10 cellular contexts compared by ENCODE assay signal in genomic region chr2:128301501-128301966, GRCh38. TPM values are rescaled to one million over a fixed set of nuclear protein-coding genes. Genes with fewer than 3 reads are reported as not detected.
DNase-seq lines count a peak whose midpoint lies in the region; ATAC-seq, FAIRE-seq and TF ChIP-seq lines count a peak whose summit lies in the region.
"Had no signal": no experiment of that assay in that cellular context is flagged by ENCODE, and none has a peak within 500 bp of the region (broad histone marks: within the 10 kb centered on the region; RNA-seq: fewer than 3 reads in every experiment).

No MANE protein-coding gene starts in this region.

- H3K4ac ChIP-seq in IMR-90 (ENCODE audit: low read depth, low read length): peak overlapping the region; percentile 99

- H3K36me3 ChIP-seq in IMR-90 (ENCODE audit: control insufficient read depth, insufficient read depth, low read length): peaks cover 32% of the 10 kb centered on the region
- peaks cover 5% of the 10 kb centered on the region for H3K36me3 ChIP-seq in bronchial epithelial cell (ENCODE audit: control insufficient read depth, insufficient read depth, low read length)
- no peaks in the 10 kb centered on the region for H3K36me3 ChIP-seq in tibial nerve

- peak overlapping the region; percentile 97 for H2AK5ac ChIP-seq in IMR-90 (ENCODE audit: low read depth, low read length)

- no peak; the same call in 1 of the 2 replicates for TF ChIP-seq RAD21 in IMR-90 (IDR thresholded peaks at IDR 0.05; ENCODE audit: low read length)

- H2BK5ac ChIP-seq in IMR-90 (ENCODE audit: low read depth, low read length, poor library complexity, severe bottlenecking): peak overlapping the region; percentile 99

- H3K4me3 ChIP-seq in IMR-90 (ENCODE audit: insufficient read depth, low read depth, low read length): no peak overlapping the region
- no peak overlapping the region for H3K4me3 ChIP-seq in bronchial epithelial cell (ENCODE audit: low read depth, low read length)
- H3K4me3 ChIP-seq in tibial nerve: no peak overlapping the region

- peak overlapping the region; percentile 100 for H4K91ac ChIP-seq in IMR-90 (ENCODE audit: insufficient read depth, low read depth, low read length)

- H3K9me3 ChIP-seq in IMR-90 (ENCODE audit: control insufficient read depth, insufficient read depth, low read length): no peaks in the 10 kb centered on the region
- no peaks in the 10 kb centered on the region for H3K9me3 ChIP-seq in tibial nerve

- H4K20me1 ChIP-seq in IMR-90 (ENCODE audit: insufficient read depth, low read length): peaks cover 58% of the 10 kb centered on the region

- H3K27me3 ChIP-seq in IMR-90 (ENCODE audit: control insufficient read depth, insufficient read depth, low read length) (no peaks in the 10 kb centered on the region), bronchial epithelial cell (ENCODE audit: control insufficient read depth, insufficient read depth, low read length) (no peaks in the 10 kb centered on the region), tibial nerve (no peaks in the 10 kb centered on the region)

- H3K18ac ChIP-seq in IMR-90 (ENCODE audit: low read depth, low read length): peak overlapping the region; percentile 80

- FAIRE-seq in bronchial epithelial cell (lab: Jason Lieb, UNC): no peak

- peak overlapping the region; percentile 43 for H2AK9ac ChIP-seq in IMR-90 (replicated peaks; ENCODE audit: low read depth, low read length, poor library complexity)

- peaks cover 42 to 90% of the 10 kb centered on the region in 2 experiments for H3K79me1 ChIP-seq in IMR-90 (ENCODE audit: low read depth in 1 of 2, low read length in 2 of 2)

- TF ChIP-seq EP300 in tibial nerve (IDR thresholded peaks at IDR 0.05): peak in 1 of 2 donors; percentile 73

- dilution Hi-C loops in IMR-90 (cut with HindIII; ENCODE audit: low sequenced_read_pairs, unreplicated experiment): no loop called here

- H3K23ac ChIP-seq in IMR-90 (ENCODE audit: low read depth, low read length): peak overlapping the region; percentile 92

- 24% methylated on average over 3 of the region's 13 CpGs; no CpG with 5 or more reads in 1 of the 2 experiments for WGBS in IMR-90 (ENCODE audit: extremely low coverage in 2 of 2, insufficient read length in 1 of 2), 2 experiments
- WGBS in tibial nerve, 2 donors: 34 to 58% methylated on average over 11 of the region's 13 CpGs

- peaks cover 46% of the 10 kb centered on the region for H3K9me1 ChIP-seq in IMR-90 (ENCODE audit: insufficient read depth, low read length)

- peak overlapping the region; percentile 79 for H3K14ac ChIP-seq in IMR-90 (replicated peaks; ENCODE audit: low read depth, low read length)

- peak overlapping the region; percentile 46 for H3K56ac ChIP-seq in IMR-90 (ENCODE audit: extremely low read depth, insufficient read depth, low read length)

- H3K4me1 ChIP-seq in IMR-90 (ENCODE audit: control insufficient read depth, insufficient read depth, low read length) (peaks cover 60% of the 10 kb centered on the region), tibial nerve (peaks cover 0 to 77% (median 42%) of the 10 kb centered on the region in 4 donors)

- peak overlapping the region; percentile 65 for H2AFZ ChIP-seq in IMR-90 (replicated peaks; ENCODE audit: low read length, poor library complexity)

- H2BK120ac ChIP-seq in IMR-90 (ENCODE audit: low read depth, low read length): peak overlapping the region; percentile 99

- POLR2A ChIA-PET in IMR-90 (lab: Charles Lee; ENCODE audit: unreplicated experiment): interaction anchor here (0.7 kb wide), 1 partner anchor 393 kb away, joined by 3 read pairs; no protein-coding TSS in a partner anchor

- peak; percentile 53 for ATAC-seq in IMR-90 (ENCODE audit: low read depth)
- no peak for ATAC-seq in HG02798 (IDR thresholded peaks at IDR 0.05; ENCODE audit: poor library complexity, unreplicated experiment)
- no peak for ATAC-seq in GM19467 (IDR thresholded peaks at IDR 0.05; ENCODE audit: unreplicated experiment)
- ATAC-seq: HCT116 had no signal

- no peak overlapping the region for H3K4me2 ChIP-seq in IMR-90 (ENCODE audit: low read depth, low read length)
- H3K4me2 ChIP-seq: KMS-11 had no signal

- H2BK20ac ChIP-seq in IMR-90 (ENCODE audit: low read depth, low read length): peak overlapping the region; percentile 80

- TF ChIP-seq CTCF in IMR-90 (conservative IDR thresholded peaks at IDR 0.05; ENCODE audit: low read depth, low read length) (no peak), bronchial epithelial cell (IDR thresholded peaks at IDR 0.05; ENCODE audit: insufficient read depth, low read length, severe bottlenecking) (no peak), tibial nerve (IDR thresholded peaks at IDR 0.05) (no peak)

- TF ChIP-seq POLR2A in IMR-90 (IDR thresholded peaks at IDR 0.05; ENCODE audit: low read depth, low read length) (peak; percentile 60), tibial nerve (IDR thresholded peaks at IDR 0.05) (no peak)

- intact Hi-C loops in IMR-90 (cut with micrococcal nuclease): no loop called here

- peak overlapping the region; percentile 87; the same call in 2 of the 3 replicates for H2BK15ac ChIP-seq in IMR-90 (ENCODE audit: low read depth, low read length)

- in situ Hi-C loops in IMR-90 (cut with MboI; ENCODE audit: low sequenced_read_pairs): loop anchor here (25.0 kb wide), 1 partner anchor 414 kb away; the partner anchor contains the start of gene AMMECR1L

- peak overlapping the region; percentile 97 for H3K27ac ChIP-seq in IMR-90 (ENCODE audit: insufficient read depth, low read length)
- peak overlapping the region; percentile 51 to 90 (median 68) for H3K27ac ChIP-seq in tibial nerve
- H3K27ac ChIP-seq: KMS-11 had no signal

- no TSS peak for BruUV-seq in IMR-90 (replicated peaks; lab: Mats Ljungman, UMichigan)

- H3K9ac ChIP-seq in IMR-90 (ENCODE audit: low read depth, low read length): peak overlapping the region; percentile 58
- H3K9ac ChIP-seq: KMS-11 had no signal

- H4K8ac ChIP-seq in IMR-90 (ENCODE audit: low read depth in 2 of 2, low read length in 2 of 2): peak overlapping the region; percentile 95 to 96

- DNase-seq in IMR-90 (peak; percentile 99), bronchial epithelial cell (ENCODE audit: low read depth) (peak; percentile 59), medulla oblongata (ENCODE audit: extremely low spot score) (peak; percentile 42), tibial nerve (ENCODE audit: low spot score in 2 of 2) (no peak), SHP77 treated with DMSO at 0.1 percent for 48 hours (lab: John Stamatoyannopoulos, UW) (no peak)
- no peak for DNase-seq in activated CD4-positive, CD25-positive, alpha-beta regulatory T cell (lab: John Stamatoyannopoulos, UW)

- CTCF ChIA-PET in IMR-90 (lab: Yijun Ruan, JAX): no interaction called here

- peak overlapping the region; percentile 85 for H4K5ac ChIP-seq in IMR-90 (ENCODE audit: low read depth, low read length)

TF ChIP-seq in IMR-90, 13 proteins besides CTCF, POLR2A, EP300 and RAD21:
- peak; percentile 93 for TF ChIP-seq BHLHE40 (IDR thresholded peaks at IDR 0.05; ENCODE audit: low read depth, low read length)
- TF ChIP-seq MAZ (IDR thresholded peaks at IDR 0.05; ENCODE audit: borderline replicate concordance, low read depth, low read length): peak; percentile 51; the same call in 1 of the 2 replicates
- peak; percentile 86 for TF ChIP-seq RCOR1 (IDR thresholded peaks at IDR 0.05; ENCODE audit: insufficient replicate concordance, low read length)
- TF ChIP-seq SMC3 (IDR thresholded peaks at IDR 0.05; ENCODE audit: low read depth, low read length): 0 out of 2 replicates have a peak, but pooled peaks have one; percentile 17
- peak; percentile 53; the same call in 1 of the 2 replicates for TF ChIP-seq USF2 (IDR thresholded peaks at IDR 0.05; ENCODE audit: low read depth, low read length)
- no peak for TF ChIP-seq MAFK (IDR thresholded peaks at IDR 0.05; ENCODE audit: low read depth, low read length)
- no peak for TF ChIP-seq CHD1 (IDR thresholded peaks at IDR 0.05; ENCODE audit: low read depth, low read length)
- TF ChIP-seq MXI1 (IDR thresholded peaks at IDR 0.05; ENCODE audit: borderline replicate concordance, low read depth, low read length): peak; percentile 90
- TF ChIP-seq NFE2L2 (IDR thresholded peaks at IDR 0.05; ENCODE audit: low read depth, low read length): peak; percentile 57; the same call in 1 of the 2 replicates
- no peak for TF ChIP-seq ELK1 (IDR thresholded peaks at IDR 0.05; ENCODE audit: borderline replicate concordance, low read depth, low read length)
- TF ChIP-seq CEBPB (IDR thresholded peaks at IDR 0.05; ENCODE audit: low read depth, low read length): no peak
- TF ChIP-seq RFX5 (IDR thresholded peaks at IDR 0.05; ENCODE audit: low read depth, low read length): no peak
- TF ChIP-seq FOS (IDR thresholded peaks at IDR 0.05; ENCODE audit: low read depth, low read length): peak; percentile 94
TF ChIP-seq in IMR-90: peak in this region for 8.

RNA-seq across cellular contexts. Expression of gene HS6ST1, which starts 17.1 kb away (rescaled TPM):
- total RNA-seq in IMR-90 (2012; rRNA removed) (29.7 and 29.9 TPM in 2 replicates), bronchial epithelial cell (19.2 and 21.3 TPM in 2 replicates), tibial nerve (10 to 100 TPM; 21.6 to 51.6 (median 39.3) TPM)
- polyA plus RNA-seq in IMR-90 (2012; rRNA removed): 36.9 and 39.7 TPM in 2 replicates
- polyA plus RNA-seq in IMR-90 (2012; cell fraction: cytosol; rRNA removed): 22.1 and 48.3 TPM in 2 replicates
- polyA plus RNA-seq in IMR-90 (2012; cell fraction: nucleus; rRNA removed; ENCODE audit: low replicate concordance): 21.0 and 34.4 TPM in 2 replicates

Comparison
In these comparisons a context has a peak if more than half of its experiments do, and no peak if none do; other contexts are left out.
1. DNase-seq: peak in IMR-90 (single experiment), bronchial epithelial cell (single experiment) and medulla oblongata (single experiment); none in tibial nerve (0 of 2), SHP77 treated with DMSO at 0.1 percent for 48 hours (single experiment) and activated CD4-positive, CD25-positive, alpha-beta regulatory T cell (0 of 4).